ENCODE assay signal across 8 cellular contexts in the genomic region with DNA sequence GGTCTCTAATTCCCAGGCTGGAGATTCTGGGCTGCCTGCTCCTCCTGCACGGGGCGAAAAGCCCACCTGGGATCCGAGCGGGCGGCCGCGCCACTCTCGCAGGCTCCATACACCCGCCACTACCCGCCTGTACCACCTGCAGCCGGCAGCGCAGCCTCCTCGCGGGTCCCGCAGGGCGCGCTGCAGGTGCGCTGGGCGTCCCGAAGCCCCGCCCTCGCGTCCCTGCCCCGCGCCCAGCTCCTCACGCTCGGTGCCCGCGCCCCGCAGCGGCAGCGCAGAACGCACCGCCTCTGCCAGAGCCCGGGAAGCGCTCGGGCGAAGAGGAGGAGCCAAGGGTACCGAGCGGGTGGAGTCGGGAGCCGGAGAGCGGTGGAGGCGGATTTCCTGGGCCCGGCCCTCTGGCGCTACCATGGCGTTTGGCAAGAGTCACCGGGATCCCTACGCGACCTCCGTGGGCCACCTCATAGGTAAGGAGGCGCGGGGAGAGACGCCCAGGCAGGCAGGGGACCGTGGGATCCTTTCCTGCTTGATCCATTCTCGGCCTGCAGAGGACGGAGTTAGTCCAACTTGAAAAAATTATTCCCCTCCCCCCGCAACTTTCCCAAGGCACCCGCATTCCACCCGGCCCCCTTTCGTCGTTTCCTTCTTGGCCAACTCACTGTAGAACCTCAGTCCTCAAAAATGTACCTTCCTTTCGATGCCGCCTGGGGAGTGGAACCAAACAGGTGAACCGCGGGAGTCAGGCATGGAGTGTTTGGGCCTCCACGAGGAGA. TPM values are rescaled to one million over a fixed set of nuclear protein-coding genes. Genes with fewer than 3 reads are reported as not detected.
DNase-seq lines count a peak whose midpoint lies in the region; ATAC-seq and TF ChIP-seq lines count a peak whose summit lies in the region.

A gene with protein sequence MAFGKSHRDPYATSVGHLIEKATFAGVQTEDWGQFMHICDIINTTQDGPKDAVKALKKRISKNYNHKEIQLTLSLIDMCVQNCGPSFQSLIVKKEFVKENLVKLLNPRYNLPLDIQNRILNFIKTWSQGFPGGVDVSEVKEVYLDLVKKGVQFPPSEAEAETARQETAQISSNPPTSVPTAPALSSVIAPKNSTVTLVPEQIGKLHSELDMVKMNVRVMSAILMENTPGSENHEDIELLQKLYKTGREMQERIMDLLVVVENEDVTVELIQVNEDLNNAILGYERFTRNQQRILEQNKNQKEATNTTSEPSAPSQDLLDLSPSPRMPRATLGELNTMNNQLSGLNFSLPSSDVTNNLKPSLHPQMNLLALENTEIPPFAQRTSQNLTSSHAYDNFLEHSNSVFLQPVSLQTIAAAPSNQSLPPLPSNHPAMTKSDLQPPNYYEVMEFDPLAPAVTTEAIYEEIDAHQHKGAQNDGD (plus strand): TSS at position 396 of the 773 bp plus-strand sequence. CDS start 14 bp downstream, at position 410.

- H3K4me1 ChIP-seq in esophagus (ENCODE audit: control insufficient read depth in 2 of 2, insufficient read depth in 2 of 2, low read length in 1 of 2): no peaks in the 10 kb centered on the region
- peaks cover 21% of the 10 kb centered on the region for H3K4me1 ChIP-seq in suprapubic skin

- no peaks in the 10 kb centered on the region for H3K27me3 ChIP-seq in esophagus (ENCODE audit: control insufficient read depth in 1 of 2, insufficient read depth in 2 of 2, low read length in 2 of 2)
- peaks cover 11% of the 10 kb centered on the region for H3K27me3 ChIP-seq in suprapubic skin

- no peaks in the 10 kb centered on the region for H3K36me3 ChIP-seq in esophagus (ENCODE audit: control insufficient read depth in 2 of 2, insufficient read depth in 2 of 2, low read length in 1 of 2)
- no peaks in the 10 kb centered on the region for H3K36me3 ChIP-seq in suprapubic skin

- no peak for TF ChIP-seq POLR2A in suprapubic skin (IDR thresholded peaks at IDR 0.05)

- no peaks in the 10 kb centered on the region for H3K36me3 Mint-ChIP-seq in activated CD4-positive, alpha-beta T cell treated with anti-CD3 and anti-CD28 coated beads, Interleukin-2, amount 10 ng/mL, durations not matched to agents 24 days and 14 days (ENCODE audit: low read depth)

- H3K4me1 Mint-ChIP-seq in activated CD4-positive, alpha-beta T cell treated with anti-CD3 and anti-CD28 coated beads, Interleukin-2, amount 10 ng/mL, durations not matched to agents 24 days and 14 days: peaks cover 2% of the 10 kb centered on the region

- peak within 1 kb of the TSS; percentile 59 for H3K4me3 Mint-ChIP-seq in activated CD4-positive, alpha-beta T cell treated with anti-CD3 and anti-CD28 coated beads, Interleukin-2, amount 10 ng/mL, durations not matched to agents 24 days and 14 days

- peak; percentile 40 for DNase-seq in GM13977 (ENCODE audit: low spot score)
- peak; percentile 59 for DNase-seq in NCI-H2081 treated with DMSO at 0.1 percent for 48 hours (lab: John Stamatoyannopoulos, UW)
- DNase-seq in activated CD4-positive, alpha-beta T cell treated with anti-CD3 and anti-CD28 coated beads, Interleukin-2, amount 10 ng/mL, durations not matched to agents 24 days and 14 days: peak; percentile 69
- DNase-seq in mucosa of gallbladder (ENCODE audit: low spot score): peak; percentile 78
- peak; percentile 73 to 80 for DNase-seq in suprapubic skin (ENCODE audit: low spot score in 2 of 2)

- H3K4me3 ChIP-seq in esophagus (ENCODE audit: low read depth in 1 of 2, low read length in 2 of 2) (peak within 1 kb of the TSS; percentile 62 to 71), suprapubic skin (peak within 1 kb of the TSS; percentile 56)

- H3K27ac ChIP-seq in 22Rv1: peak within 1 kb of the TSS; percentile 77
- H3K27ac ChIP-seq in esophagus (ENCODE audit: low read depth in 2 of 2, low read length in 1 of 2): peak within 1 kb of the TSS; percentile 83 to 90
- H3K27ac ChIP-seq in suprapubic skin: peak within 1 kb of the TSS; percentile 53

- 2 to 3% methylated on average over 46 to 67 of the region's 67 CpGs for WGBS in esophagus, 2 donors
- 6% methylated on average over 45 of the region's 67 CpGs for WGBS in suprapubic skin

- H3K27me3 Mint-ChIP-seq in activated CD4-positive, alpha-beta T cell treated with anti-CD3 and anti-CD28 coated beads, Interleukin-2, amount 10 ng/mL, durations not matched to agents 24 days and 14 days: peaks cover 35% of the 10 kb centered on the region

- TF ChIP-seq EP300 in suprapubic skin (IDR thresholded peaks at IDR 0.05): no peak

- intact Hi-C loops in activated CD4-positive, alpha-beta T cell treated with anti-CD3 and anti-CD28 coated beads, Interleukin-2, amount 10 ng/mL, durations not matched to agents 24 days and 14 days (cut with micrococcal nuclease): no loop called here

- ATAC-seq in HG03025 (IDR thresholded peaks at IDR 0.05; ENCODE audit: low FRiP score, unreplicated experiment): peak; percentile 55

- in situ Hi-C loops in GM13977 (cut with MboI; ENCODE audit: low pct_unique_long_range_greater_than_20kb, low sequenced_read_pairs, unreplicated experiment): no loop called here

- H3K27ac Mint-ChIP-seq in activated CD4-positive, alpha-beta T cell treated with anti-CD3 and anti-CD28 coated beads, Interleukin-2, amount 10 ng/mL, durations not matched to agents 24 days and 14 days: no peak within 1 kb of the TSS

- H3K9me3 ChIP-seq in esophagus (ENCODE audit: control insufficient read depth in 2 of 2, insufficient read depth in 1 of 2, low read depth in 1 of 2, low read length in 1 of 2) (no peaks in the 10 kb centered on the region), suprapubic skin (no peaks in the 10 kb centered on the region)

- TF ChIP-seq CTCF in 22Rv1 (IDR thresholded peaks at IDR 0.05) (peak; percentile 66), GM13977 (IDR thresholded peaks at IDR 0.05; ENCODE audit: extremely low read depth, insufficient read depth, missing control alignments) (no peak), suprapubic skin (IDR thresholded peaks at IDR 0.05) (peak in 1 of 2 donors; percentile 17)

- H3K9me3 Mint-ChIP-seq in activated CD4-positive, alpha-beta T cell treated with anti-CD3 and anti-CD28 coated beads, Interleukin-2, amount 10 ng/mL, durations not matched to agents 24 days and 14 days: no peaks in the 10 kb centered on the region

RNA-seq across cellular contexts. Expression of the gene that starts here (rescaled TPM):
- 0.45 and 0.56 TPM in 2 replicates for total RNA-seq in activated CD4-positive, alpha-beta T cell treated with anti-CD3 and anti-CD28 coated beads, Interleukin-2, amount 10 ng/mL, durations not matched to agents 24 days and 14 days
- polyA plus RNA-seq in esophagus: 10 to 100 TPM; 11.5 to 22.9 TPM
- total RNA-seq in mucosa of gallbladder (61.7 TPM), suprapubic skin (10 to 100 TPM; 40.2 to 54.6 (median 50.5) TPM)

Comparison
In these comparisons a context has a peak if more than half of its experiments do, and no peak if none do; other contexts are left out.
1. Peak in every context shown above with its lines: DNase-seq, ATAC-seq, H3K4me3 ChIP-seq and H3K27ac ChIP-seq.
2. RNA of the gene that starts here (total RNA-seq): 61.7 TPM in mucosa of gallbladder (single experiment) and 40.2 to 54.6 TPM in suprapubic skin; 0.45 to 0.56 TPM in activated CD4-positive, alpha-beta T cell treated with anti-CD3 and anti-CD28 coated beads, Interleukin-2, amount 10 ng/mL, durations not matched to agents 24 days and 14 days; every median in the first group is over 10 times any median in the second.
3. Peak in DNase-seq in activated CD4-positive, alpha-beta T cell treated with anti-CD3 and anti-CD28 coated beads, Interleukin-2, amount 10 ng/mL, durations not matched to agents 24 days and 14 days; RNA of the gene not detected or under 1 TPM.